ENCODE assay signal across 21 cellular contexts in the genomic region with DNA sequence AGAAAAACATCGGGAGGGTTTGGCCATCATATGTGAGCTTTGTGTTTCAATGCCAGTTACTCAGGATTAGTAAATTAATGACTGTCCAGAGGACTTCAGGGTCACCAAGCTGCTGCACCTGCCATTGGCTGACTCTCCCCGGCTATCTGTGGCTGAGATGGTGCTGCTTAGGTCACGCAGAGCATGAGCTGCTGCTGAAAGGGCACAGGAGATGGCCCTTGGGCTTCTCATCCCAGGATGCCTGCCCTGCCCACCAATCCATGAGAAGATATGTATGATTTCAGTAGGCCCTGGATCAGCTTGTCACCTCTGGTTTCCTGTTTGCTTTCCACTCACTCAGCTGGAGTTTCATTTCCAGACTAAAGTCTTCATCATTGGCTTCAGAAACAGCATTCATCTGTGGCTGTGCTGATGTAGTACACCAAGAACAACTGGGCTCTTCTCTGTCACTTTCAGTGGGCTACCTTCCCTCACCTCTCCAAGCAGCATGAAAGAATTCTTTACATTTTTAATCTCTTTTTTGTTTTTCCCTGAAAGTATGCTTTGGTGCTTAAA. TPM values are rescaled to one million over a fixed set of nuclear protein-coding genes. Genes with fewer than 3 reads are reported as not detected.
A peak's percentile ranks its signal among the peaks of the same experiment; 100 is the strongest.
DNase-seq lines count a peak whose midpoint lies in the region; ATAC-seq and TF ChIP-seq lines count a peak whose summit lies in the region.
"Had no signal": no experiment of that assay in that cellular context is flagged by ENCODE, and none has a peak within 500 bp of the region (broad histone marks: within the 10 kb centered on the region; RNA-seq: fewer than 3 reads in every experiment).

No MANE protein-coding gene starts in this region.

- no peak overlapping the region for H3K4me3 ChIP-seq in DND-41 (ENCODE audit: low read depth in 1 of 2, low read length in 2 of 2)
- no peak overlapping the region for H3K4me3 ChIP-seq in naive thymus-derived CD4-positive, alpha-beta T cell (ENCODE audit: low read length)
- H3K4me3 ChIP-seq: prostate gland had no signal

- ATAC-seq in DND-41 (ENCODE audit: insufficient read depth, low read depth) = no peak
- ATAC-seq in naive thymus-derived CD4-positive, alpha-beta T cell = no peak
- ATAC-seq in GM21825 (IDR thresholded peaks at IDR 0.05; ENCODE audit: unreplicated experiment) = no peak

- no peak overlapping the region for H2AFZ ChIP-seq in DND-41 (ENCODE audit: low read depth, low read length)

- no peak overlapping the region for H3K4me2 ChIP-seq in DND-41 (ENCODE audit: insufficient read depth, low read length)
- H3K4me2 ChIP-seq: KMS-11 had no signal

- H3K79me2 ChIP-seq in DND-41 (ENCODE audit: insufficient read depth, low read length) = no peaks in the 10 kb centered on the region

- H4K20me1 ChIP-seq in DND-41 (ENCODE audit: insufficient read depth, low read length) = no peaks in the 10 kb centered on the region

- peaks cover 34% of the 10 kb centered on the region for H3K36me3 ChIP-seq in DND-41 (ENCODE audit: insufficient read depth, low read length)
- no peaks in the 10 kb centered on the region for H3K36me3 ChIP-seq in naive thymus-derived CD4-positive, alpha-beta T cell (ENCODE audit: control insufficient read depth in 2 of 3, insufficient read depth in 3 of 3, low read length in 3 of 3)
- H3K36me3 ChIP-seq: prostate gland had no signal

- no peaks in the 10 kb centered on the region for H3K36me3 Mint-ChIP-seq in activated naive CD4-positive, alpha-beta T cell treated with anti-CD3 and anti-CD28 coated beads for 36 hours (ENCODE audit: low read depth)
- peaks cover 28% of the 10 kb centered on the region for H3K36me3 Mint-ChIP-seq in activated T-helper 1 cell treated with anti-CD3 and anti-CD28 coated beads, Interleukin-12 subunit alpha, Interleukin-12 subunit beta, Interleukin-2, Interleukin-4 antibody, amounts not matched to agents 30 ng/mL and 10 ng/mL and 1 ng/mL, durations not matched to agents 14 hours and 24 hours and 36 hours (ENCODE audit: low read depth)
- H3K36me3 Mint-ChIP-seq in naive thymus-derived CD4-positive, alpha-beta T cell = peaks cover 0 to 26% (median 19%) of the 10 kb centered on the region in 5 donors
- H3K36me3 Mint-ChIP-seq in osteocyte (ENCODE audit: unreplicated experiment) = peaks cover 10% of the 10 kb centered on the region

- H3K4me1 Mint-ChIP-seq in activated naive CD4-positive, alpha-beta T cell treated with anti-CD3 and anti-CD28 coated beads for 36 hours (ENCODE audit: low read depth) = peaks cover 27% of the 10 kb centered on the region
- peaks cover 28% of the 10 kb centered on the region for H3K4me1 Mint-ChIP-seq in activated T-helper 1 cell treated with anti-CD3 and anti-CD28 coated beads, Interleukin-12 subunit alpha, Interleukin-12 subunit beta, Interleukin-2, Interleukin-4 antibody, amounts not matched to agents 30 ng/mL and 10 ng/mL and 1 ng/mL, durations not matched to agents 14 hours and 24 hours and 36 hours (ENCODE audit: low read depth)
- H3K4me1 Mint-ChIP-seq in naive thymus-derived CD4-positive, alpha-beta T cell = peaks cover 13 to 39% (median 28%) of the 10 kb centered on the region in 7 donors
- no peaks in the 10 kb centered on the region for H3K4me1 Mint-ChIP-seq in osteocyte (ENCODE audit: unreplicated experiment)

- H3K9me3 ChIP-seq in DND-41 (ENCODE audit: insufficient read depth, low read length, severe bottlenecking) = no peaks in the 10 kb centered on the region
- no peaks in the 10 kb centered on the region for H3K9me3 ChIP-seq in naive thymus-derived CD4-positive, alpha-beta T cell (ENCODE audit: control insufficient read depth in 2 of 3, low read length in 3 of 3)
- H3K9me3 ChIP-seq: prostate gland had no signal

- POLR2A ChIA-PET in naive thymus-derived CD4-positive, alpha-beta T cell (lab: Charles Lee) = interaction anchor here (0.6 to 0.9 kb wide), 2 partner anchors 93 to 1017 kb away, joined by 3 to 4 read pairs; no protein-coding TSS in a partner anchor

- H3K4me3 Mint-ChIP-seq in activated naive CD4-positive, alpha-beta T cell treated with anti-CD3 and anti-CD28 coated beads for 36 hours = no peak overlapping the region
- H3K4me3 Mint-ChIP-seq in activated T-helper 1 cell treated with anti-CD3 and anti-CD28 coated beads, Interleukin-12 subunit alpha, Interleukin-12 subunit beta, Interleukin-2, Interleukin-4 antibody, amounts not matched to agents 30 ng/mL and 10 ng/mL and 1 ng/mL, durations not matched to agents 14 hours and 24 hours and 36 hours = no peak overlapping the region
- H3K4me3 Mint-ChIP-seq in naive thymus-derived CD4-positive, alpha-beta T cell = peak overlapping the region in 8 of 10 donors; percentile 2 to 78 (median 58)
- no peak overlapping the region for H3K4me3 Mint-ChIP-seq in osteocyte (ENCODE audit: unreplicated experiment)
- H3K4me3 Mint-ChIP-seq: neural crest cell had no signal

- 0 out of 2 replicates have a peak overlapping the region, but pooled peaks have one; percentile 11 for H3K27ac ChIP-seq in DND-41 (ENCODE audit: low read length)
- no peak overlapping the region for H3K27ac ChIP-seq in naive thymus-derived CD4-positive, alpha-beta T cell (ENCODE audit: low read depth, low read length)
- H3K27ac ChIP-seq: C4-2B, KMS-11, prostate gland had no signal

- H3K27me3 Mint-ChIP-seq in activated naive CD4-positive, alpha-beta T cell treated with anti-CD3 and anti-CD28 coated beads for 36 hours (ENCODE audit: low read depth) = no peaks in the 10 kb centered on the region
- no peaks in the 10 kb centered on the region for H3K27me3 Mint-ChIP-seq in activated T-helper 1 cell treated with anti-CD3 and anti-CD28 coated beads, Interleukin-12 subunit alpha, Interleukin-12 subunit beta, Interleukin-2, Interleukin-4 antibody, amounts not matched to agents 30 ng/mL and 10 ng/mL and 1 ng/mL, durations not matched to agents 14 hours and 24 hours and 36 hours (ENCODE audit: insufficient read depth)
- H3K27me3 Mint-ChIP-seq in naive thymus-derived CD4-positive, alpha-beta T cell = no peaks in the 10 kb centered on the region
- no peaks in the 10 kb centered on the region for H3K27me3 Mint-ChIP-seq in osteocyte (ENCODE audit: unreplicated experiment)

- H3K4me1 ChIP-seq in DND-41 (ENCODE audit: insufficient read depth, low read length) = peaks cover 15% of the 10 kb centered on the region
- H3K4me1 ChIP-seq in naive thymus-derived CD4-positive, alpha-beta T cell (ENCODE audit: control insufficient read depth in 2 of 2, insufficient read depth in 2 of 2, low read length in 2 of 2) = peaks cover 0 to 28% of the 10 kb centered on the region in 2 donors

- peak; percentile 45 for DNase-seq in activated naive CD4-positive, alpha-beta T cell treated with anti-CD3 and anti-CD28 coated beads for 36 hours
- DNase-seq in activated naive CD4-positive, alpha-beta T cell (lab: John Stamatoyannopoulos, UW) = no peak
- DNase-seq in DND-41 (no peak), osteocyte (ENCODE audit: extremely low spot score, unreplicated experiment) (no peak)
- DNase-seq in activated T-helper 1 cell treated with anti-CD3 and anti-CD28 coated beads, Interleukin-12 subunit alpha, Interleukin-12 subunit beta, Interleukin-2, Interleukin-4 antibody, amounts not matched to agents 30 ng/mL and 10 ng/mL and 1 ng/mL, durations not matched to agents 14 hours and 24 hours and 36 hours (ENCODE audit: low spot score) = no peak
- no peak for DNase-seq in naive thymus-derived CD4-positive, alpha-beta T cell
- DNase-seq: activated CD4-positive, CD25-positive, alpha-beta regulatory T cell treated with anti-CD3 and anti-CD28 coated beads, Interleukin-2, amount 50 U/mL, for 72 hours; cerebellar nuclear complex; H7; islet precursor cell; NCI-H1694; NCI-H526; RPMI8226 had no signal

- intact Hi-C loops in activated naive CD4-positive, alpha-beta T cell treated with anti-CD3 and anti-CD28 coated beads for 36 hours (cut with micrococcal nuclease) = loop anchor here (1.0 kb wide), 1 partner anchor 23 kb away; no protein-coding TSS in a partner anchor
- intact Hi-C loops in activated T-helper 1 cell treated with anti-CD3 and anti-CD28 coated beads, Interleukin-12 subunit alpha, Interleukin-12 subunit beta, Interleukin-2, Interleukin-4 antibody, amounts not matched to agents 30 ng/mL and 10 ng/mL and 1 ng/mL, durations not matched to agents 14 hours and 24 hours and 36 hours (cut with micrococcal nuclease) = loop anchor here (2.0 kb wide), 1 partner anchor 45 kb away; no protein-coding TSS in a partner anchor
- intact Hi-C loops in naive thymus-derived CD4-positive, alpha-beta T cell (cut with micrococcal nuclease) = loop anchor here (2.0 to 10.0 kb wide), 2 partner anchors 45 to 69 kb away; partner anchors contain the start of gene PITX1 (in 1 of the 2)

- H3K9me3 Mint-ChIP-seq in activated naive CD4-positive, alpha-beta T cell treated with anti-CD3 and anti-CD28 coated beads for 36 hours = no peaks in the 10 kb centered on the region
- no peaks in the 10 kb centered on the region for H3K9me3 Mint-ChIP-seq in activated T-helper 1 cell treated with anti-CD3 and anti-CD28 coated beads, Interleukin-12 subunit alpha, Interleukin-12 subunit beta, Interleukin-2, Interleukin-4 antibody, amounts not matched to agents 30 ng/mL and 10 ng/mL and 1 ng/mL, durations not matched to agents 14 hours and 24 hours and 36 hours
- no peaks in the 10 kb centered on the region for H3K9me3 Mint-ChIP-seq in naive thymus-derived CD4-positive, alpha-beta T cell
- H3K9me3 Mint-ChIP-seq in osteocyte (ENCODE audit: unreplicated experiment) = no peaks in the 10 kb centered on the region
- H3K9me3 Mint-ChIP-seq: neural crest cell had no signal

- no peak overlapping the region for H3K9ac ChIP-seq in DND-41 (ENCODE audit: low read depth, low read length)
- H3K9ac ChIP-seq: KMS-11 had no signal

- peak overlapping the region; percentile 73 for H3K27ac Mint-ChIP-seq in activated naive CD4-positive, alpha-beta T cell treated with anti-CD3 and anti-CD28 coated beads for 36 hours
- peak overlapping the region; percentile 82 for H3K27ac Mint-ChIP-seq in activated T-helper 1 cell treated with anti-CD3 and anti-CD28 coated beads, Interleukin-12 subunit alpha, Interleukin-12 subunit beta, Interleukin-2, Interleukin-4 antibody, amounts not matched to agents 30 ng/mL and 10 ng/mL and 1 ng/mL, durations not matched to agents 14 hours and 24 hours and 36 hours
- peak overlapping the region; percentile 85 to 95 (median 94) for H3K27ac Mint-ChIP-seq in naive thymus-derived CD4-positive, alpha-beta T cell
- no peak overlapping the region for H3K27ac Mint-ChIP-seq in osteocyte (ENCODE audit: unreplicated experiment)

- TF ChIP-seq CTCF in DND-41 (IDR thresholded peaks at IDR 0.05; ENCODE audit: borderline replicate concordance, extremely low read depth, low read length, poor library complexity, severe bottlenecking) = no peak
- no peak for TF ChIP-seq CTCF in osteocyte (IDR thresholded peaks at IDR 0.05)

- H3K27me3 ChIP-seq in DND-41 (ENCODE audit: insufficient read depth, low read length, poor library complexity) = no peaks in the 10 kb centered on the region
- no peaks in the 10 kb centered on the region for H3K27me3 ChIP-seq in naive thymus-derived CD4-positive, alpha-beta T cell (ENCODE audit: control insufficient read depth in 2 of 2, insufficient read depth in 2 of 2, low read length in 2 of 2)

- CTCF ChIA-PET in activated naive CD4-positive, alpha-beta T cell treated with anti-CD3 and anti-CD28 coated beads for 36 hours (lab: Charles Lee) = interaction anchor here (1.0 to 2.0 kb wide), 2 partner anchors 48 to 61 kb away, joined by 4 to 8 read pairs; partner anchors contain the start of gene PCBD2
- CTCF ChIA-PET in naive thymus-derived CD4-positive, alpha-beta T cell (lab: Charles Lee) = no interaction called here

RNA-seq across cellular contexts. Expression of gene CATSPER3, which starts 2.4 kb away (rescaled TPM):
- under 1 TPM in 1 of 2 experiments, not detected in 1; 0.32 TPM for total RNA-seq in activated naive CD4-positive, alpha-beta T cell treated with anti-CD3 and anti-CD28 coated beads for 36 hours
- total RNA-seq in activated T-helper 1 cell treated with anti-CD3 and anti-CD28 coated beads, Interleukin-12 subunit alpha, Interleukin-12 subunit beta, Interleukin-2, Interleukin-4 antibody, amounts not matched to agents 30 ng/mL and 10 ng/mL and 1 ng/mL, durations not matched to agents 14 hours and 24 hours and 36 hours = 0.41 and 0.81 TPM in 2 replicates
- 1 to 10 TPM in 2 of 5 experiments, under 1 TPM in 3; 0.53 to 1.5 (median 0.97) TPM for total RNA-seq in naive thymus-derived CD4-positive, alpha-beta T cell
- under 1 TPM; 0.45 to 0.81 TPM for polyA plus RNA-seq in naive thymus-derived CD4-positive, alpha-beta T cell
- total RNA-seq in osteocyte = not detected in 2 replicates
- total RNA-seq: glomerular endothelial cell, SK-MEL-5, temporal lobe had no signal

Comparison
In these comparisons a context has a peak if more than half of its experiments do, and no peak if none do; other contexts are left out.
1. H3K4me3 Mint-ChIP-seq: peak in naive thymus-derived CD4-positive, alpha-beta T cell (8 of 10); none in activated naive CD4-positive, alpha-beta T cell treated with anti-CD3 and anti-CD28 coated beads for 36 hours (single experiment), activated T-helper 1 cell treated with anti-CD3 and anti-CD28 coated beads, Interleukin-12 subunit alpha, Interleukin-12 subunit beta, Interleukin-2, Interleukin-4 antibody, amounts not matched to agents 30 ng/mL and 10 ng/mL and 1 ng/mL, durations not matched to agents 14 hours and 24 hours and 36 hours (single experiment) and osteocyte (single experiment).